In genomic region chr2:148282201-148282600, GRCh38 we compare ENCODE assay signal across 2 cellular contexts.
TF ChIP-seq lines count a peak whose summit lies in the region.

No MANE protein-coding gene starts in this region.

TF ChIP-seq in IMR-90, 13 proteins besides CTCF, POLR2A, EP300 and RAD21 (continued from another document):
- TF ChIP-seq ELK1 (IDR thresholded peaks at IDR 0.05; ENCODE audit: borderline replicate concordance, low read depth, low read length), result no peak
TF ChIP-seq in IMR-90: peak in this region for 1.

TF ChIP-seq in GM23338, 12 proteins besides CTCF, POLR2A, EP300 and RAD21 (continued from another document):
- no peak for TF ChIP-seq REST (IDR thresholded peaks at IDR 0.05; ENCODE audit: unreplicated experiment)
- TF ChIP-seq ETS1 (IDR thresholded peaks at IDR 0.05), result no peak
- no peak for TF ChIP-seq STAT1 (IDR thresholded peaks at IDR 0.05; ENCODE audit: unreplicated experiment)
- TF ChIP-seq POLR2AphosphoS5 (IDR thresholded peaks at IDR 0.05; ENCODE audit: low read depth), result no peak
- no peak for TF ChIP-seq EZH2phosphoT487 (IDR thresholded peaks at IDR 0.05; ENCODE audit: unreplicated experiment)
- no peak for TF ChIP-seq CREB1 (CRISPR knock-in tag; IDR thresholded peaks at IDR 0.05; ENCODE audit: low read depth)
- TF ChIP-seq ZNF331 (CRISPR knock-in tag; IDR thresholded peaks at IDR 0.05; ENCODE audit: low read depth), result no peak
- TF ChIP-seq EZH2 (IDR thresholded peaks at IDR 0.05; ENCODE audit: low read depth, unreplicated experiment), result no peak
- TF ChIP-seq JUNB (IDR thresholded peaks at IDR 0.05; ENCODE audit: unreplicated experiment), result no peak
- TF ChIP-seq ZNF462 (CRISPR knock-in tag; IDR thresholded peaks at IDR 0.05), result no peak
